ENCODE assay signal across 22 cellular contexts in the genomic region with DNA sequence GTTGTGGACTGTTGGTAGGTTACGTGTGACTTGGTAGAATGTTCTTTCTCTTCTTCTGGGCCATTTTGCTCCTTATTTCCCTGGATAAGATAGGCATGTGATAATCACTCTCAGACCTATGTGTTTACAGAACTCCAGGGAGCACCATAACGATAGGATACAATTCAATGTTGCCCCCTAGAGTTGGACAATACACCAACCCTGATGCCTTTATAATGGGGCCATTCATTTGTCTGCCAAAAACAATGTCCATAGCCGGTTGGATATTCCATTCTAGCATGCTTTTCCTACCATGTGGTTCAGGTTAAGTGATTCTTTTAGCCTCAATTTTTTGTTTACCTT.
DNase-seq lines count a peak whose midpoint lies in the region; ATAC-seq and TF ChIP-seq lines count a peak whose summit lies in the region.
"Had no signal": no experiment of that assay in that cellular context is flagged by ENCODE, and none has a peak within 500 bp of the region (broad histone marks: within the 10 kb centered on the region; RNA-seq: fewer than 3 reads in every experiment).

No MANE protein-coding gene starts in this region.

- no peaks in the 10 kb centered on the region for H3K79me2 ChIP-seq in PC-3 (ENCODE audit: low read length)

- H3K27ac ChIP-seq in breast epithelium (peak overlapping the region; percentile 37 to 51), PC-3 (ENCODE audit: low read length) (peak overlapping the region; percentile 63), foreskin keratinocyte (no peak overlapping the region), upper lobe of right lung (peak overlapping the region; percentile 72)
- H3K27ac ChIP-seq: esophagus muscularis mucosa, neural progenitor cell, RWPE1 had no signal

- H3K4me3 ChIP-seq in breast epithelium (no peak overlapping the region), PC-3 (ENCODE audit: low read length) (no peak overlapping the region), upper lobe of right lung (no peak overlapping the region)
- H3K4me3 ChIP-seq: esophagus muscularis mucosa, neural progenitor cell had no signal

- no TSS peak for BruUV-seq in MCF 10A (replicated peaks; lab: Mats Ljungman, UMichigan)
- no TSS peak for BruUV-seq in PC-3 (replicated peaks; lab: Mats Ljungman, UMichigan)

- H4K20me1 ChIP-seq in PC-3 (ENCODE audit: low read length) = no peaks in the 10 kb centered on the region

- H3K9ac ChIP-seq in PC-3 (ENCODE audit: low read length) = no peak overlapping the region
- H3K9ac ChIP-seq: neural progenitor cell had no signal

- ATAC-seq in PC-3 (no peak), foreskin keratinocyte (no peak), upper lobe of right lung (no peak)

- no peak overlapping the region for H3K4me3 Mint-ChIP-seq in MCF 10A (ENCODE audit: unreplicated experiment)
- H3K4me3 Mint-ChIP-seq: CD14-positive monocyte, neural progenitor cell had no signal

- no peaks in the 10 kb centered on the region for H3F3A ChIP-seq in PC-3 (ENCODE audit: low read length, unreplicated experiment)

- no peak overlapping the region for H2AFZ ChIP-seq in PC-3 (ENCODE audit: low read length)
- H2AFZ ChIP-seq: neural progenitor cell had no signal

- CTCF ChIA-PET in MCF 10A (lab: Yijun Ruan, JAX) (interaction anchor here (0.6 to 1.9 kb wide), 3 partner anchors 20 to 270 kb away, joined by 3 to 8 read pairs (median 4); no protein-coding TSS in a partner anchor), PC-3 (lab: Charles Lee) (no interaction called here)

- H3K36me3 ChIP-seq in breast epithelium (no peaks in the 10 kb centered on the region), PC-3 (ENCODE audit: low read depth, low read length) (no peaks in the 10 kb centered on the region), upper lobe of right lung (no peaks in the 10 kb centered on the region)
- H3K36me3 ChIP-seq: esophagus muscularis mucosa, neural progenitor cell had no signal

- H3K27ac Mint-ChIP-seq in MCF 10A (ENCODE audit: low read depth, unreplicated experiment) = no peak overlapping the region
- H3K27ac Mint-ChIP-seq: CD14-positive monocyte, neural progenitor cell had no signal

- peaks cover 16% of the 10 kb centered on the region for H3K4me1 Mint-ChIP-seq in MCF 10A (ENCODE audit: insufficient read depth, unreplicated experiment)
- H3K4me1 Mint-ChIP-seq: CD14-positive monocyte, neural progenitor cell had no signal

- H3K4me2 ChIP-seq in PC-3 (ENCODE audit: low read length) = no peak overlapping the region
- H3K4me2 ChIP-seq: neural progenitor cell had no signal

- H3K27me3 ChIP-seq in breast epithelium = no peaks in the 10 kb centered on the region
- H3K27me3 ChIP-seq in PC-3 (ENCODE audit: low read length) = no peaks in the 10 kb centered on the region
- H3K27me3 ChIP-seq in foreskin keratinocyte = no peaks in the 10 kb centered on the region
- no peaks in the 10 kb centered on the region for H3K27me3 ChIP-seq in upper lobe of right lung
- H3K27me3 ChIP-seq: esophagus muscularis mucosa, neural progenitor cell had no signal

- DNase-seq in breast epithelium (ENCODE audit: low spot score in 2 of 2) (no peak), MCF 10A (ENCODE audit: unreplicated experiment) (no peak), PC-3 (no peak), foreskin keratinocyte (no peak), upper lobe of right lung (no peak), NCI-H146 (lab: John Stamatoyannopoulos, UW) (no peak), NCI-H187 treated with DMSO at 0.1 percent for 48 hours (lab: John Stamatoyannopoulos, UW) (no peak), HK-2 (ENCODE audit: unreplicated experiment) (no peak)
- DNase-seq: activated CD4-positive, alpha-beta T cell treated with anti-CD3 and anti-CD28 coated beads for 48 hours; activated effector memory CD4-positive, alpha-beta T cell treated with Interleukin-2 at 50 U/mL for 16 hours; dermis blood vessel endothelial cell; DMS 273 treated with DMSO at 0.1 percent for 48 hours; KBM-7; NCI-H1092 treated with DMSO at 0.1 percent for 48 hours; NCI-H2171 treated with DMSO at 0.1 percent for 48 hours; NCI-H774; stimulated activated CD4-positive, alpha-beta T cell treated with anti-CD3 and anti-CD28 coated beads, Interleukin-4, amount 100 ng/mL, for 1 hour had no signal

- POLR2A ChIA-PET in MCF 10A (lab: Yijun Ruan, JAX) (interaction anchor here (0.6 to 2.5 kb wide), 11 partner anchors 9 to 284 kb away, joined by 3 to 15 read pairs (median 5); no protein-coding TSS in a partner anchor), PC-3 (lab: Charles Lee; ENCODE audit: unreplicated experiment) (no interaction called here)

- H3K4me1 ChIP-seq in breast epithelium (no peaks in the 10 kb centered on the region), PC-3 (ENCODE audit: insufficient read depth, low read length) (peaks cover 24% of the 10 kb centered on the region), foreskin keratinocyte (no peaks in the 10 kb centered on the region), upper lobe of right lung (peaks cover 8% of the 10 kb centered on the region)
- H3K4me1 ChIP-seq: neural progenitor cell had no signal

- TF ChIP-seq CTCF in breast epithelium (IDR thresholded peaks at IDR 0.05) = no peak
- no peak for TF ChIP-seq CTCF in MCF 10A (IDR thresholded peaks at IDR 0.05; ENCODE audit: unreplicated experiment)
- no peak for TF ChIP-seq CTCF in PC-3 (conservative IDR thresholded peaks at IDR 0.05; ENCODE audit: low read depth, low read length)
- TF ChIP-seq CTCF in foreskin keratinocyte (conservative IDR thresholded peaks at IDR 0.05) = peak; percentile 43
- no peak for TF ChIP-seq CTCF in upper lobe of right lung (IDR thresholded peaks at IDR 0.05)

- no peaks in the 10 kb centered on the region for H3K9me3 Mint-ChIP-seq in MCF 10A (ENCODE audit: unreplicated experiment)

- H3K9me3 ChIP-seq in breast epithelium (no peaks in the 10 kb centered on the region), PC-3 (ENCODE audit: low read length) (no peaks in the 10 kb centered on the region), upper lobe of right lung (no peaks in the 10 kb centered on the region)
- H3K9me3 ChIP-seq: esophagus muscularis mucosa had no signal

- no peak for TF ChIP-seq POLR2A in breast epithelium (IDR thresholded peaks at IDR 0.05)

- H3K36me3 Mint-ChIP-seq in MCF 10A (ENCODE audit: insufficient read depth, unreplicated experiment) = no peaks in the 10 kb centered on the region
- H3K36me3 Mint-ChIP-seq: CD14-positive monocyte had no signal

- intact Hi-C loops in breast epithelium (cut with DNase I; ENCODE audit: low total_unique reads) = no loop called here
- intact Hi-C loops in MCF 10A (cut with micrococcal nuclease) = no loop called here
- intact Hi-C loops in PC-3 (cut with micrococcal nuclease) = no loop called here
- intact Hi-C loops in upper lobe of right lung (cut with DNase I) = no loop called here

- H3K27me3 Mint-ChIP-seq in MCF 10A (ENCODE audit: insufficient read depth, unreplicated experiment) = no peaks in the 10 kb centered on the region
- H3K27me3 Mint-ChIP-seq: progenitor cell of endocrine pancreas had no signal

- no peaks in the 10 kb centered on the region for H3K9me2 ChIP-seq in PC-3 (replicated peaks; ENCODE audit: low read length)
